ENCODE assay signal across 8 cellular contexts in genomic region chr9:137294684-137295312, GRCh38. TPM values are rescaled to one million over a fixed set of nuclear protein-coding genes. Genes with fewer than 3 reads are reported as not detected.
DNase-seq lines count a peak whose midpoint lies in the region; ATAC-seq and TF ChIP-seq lines count a peak whose summit lies in the region.

No MANE protein-coding gene starts in this region.

- peaks cover 5% of the 10 kb centered on the region for H3K4me1 ChIP-seq in ovary (ENCODE audit: insufficient read depth)

- no peak for TF ChIP-seq EP300 in ovary (IDR thresholded peaks at IDR 0.05)

- no peak for TF ChIP-seq POLR2A in ovary (IDR thresholded peaks at IDR 0.05)

- intact Hi-C loops in ovary (cut with DNase I), result loop anchor here (5.0 to 10.0 kb wide), 4 partner anchors 113 to 230 kb away; partner anchors contain the start of gene ENTPD8 (in 1 of the 4)

- TF ChIP-seq CTCF in epithelial cell of proximal tubule (conservative IDR thresholded peaks at IDR 0.05; ENCODE audit: low read depth, low read length) (peak; percentile 26), ovary (IDR thresholded peaks at IDR 0.05) (no peak)

- 7 to 20% (median 16%) methylated on average over 29 to 39 of the region's 39 CpGs for WGBS in ovary, 3 donors

- H3K36me3 ChIP-seq in ovary, result no peaks in the 10 kb centered on the region

- H3K4me3 ChIP-seq in epithelial cell of proximal tubule (ENCODE audit: low read depth, low read length), result no peak overlapping the region
- H3K4me3 ChIP-seq in ovary, result peak overlapping the region; percentile 9

- H3K27ac ChIP-seq in ovary, result no peak overlapping the region

- H3K9me3 ChIP-seq in ovary, result no peaks in the 10 kb centered on the region

- peaks cover 8% of the 10 kb centered on the region for H3K27me3 ChIP-seq in ovary

- ATAC-seq in HG03457 (IDR thresholded peaks at IDR 0.05; ENCODE audit: unreplicated experiment), result no peak

- DNase-seq in DMS 273 (lab: John Stamatoyannopoulos, UW; ENCODE audit: unreplicated experiment) (peak; percentile 66), DMS 273 treated with DMSO at 0.1 percent for 48 hours (lab: John Stamatoyannopoulos, UW) (no peak), RPMI7951 (ENCODE audit: low read depth) (peak; percentile 47), epithelial cell of proximal tubule (ENCODE audit: low read depth) (no peak), ovary (peak in 3 of 5 donors; percentile 11 to 41 (median 25)), SHP77 (lab: John Stamatoyannopoulos, UW) (no peak), DMS79 treated with DMSO at 0.1 percent for 48 hours (lab: John Stamatoyannopoulos, UW) (no peak)

RNA-seq across cellular contexts. Expression of gene NRARP, which starts 7.3 kb away (rescaled TPM):
- total RNA-seq in RPMI7951 (2014; rRNA removed; shearing (Covaris generic)), result 0.12 TPM in 1 of 2 replicates, not detected in the other
- total RNA-seq in epithelial cell of proximal tubule, result 2.2 and 4.9 TPM in 2 replicates
- total RNA-seq in ovary, result 10 to 100 TPM in 1 of 7 donors, 1 to 10 TPM in 6; 1.3 to 13.8 (median 4.6) TPM
- 1 to 10 TPM; 2.6 to 3.4 TPM for polyA plus RNA-seq in ovary

RNA-seq across cellular contexts. Expression of gene TOR4A, which starts 17.3 kb away (rescaled TPM):
- under 0.01 TPM in 2 replicates for total RNA-seq in RPMI7951 (2014; rRNA removed; shearing (Covaris generic))
- total RNA-seq in epithelial cell of proximal tubule (48.5 and 56.1 TPM in 2 replicates), ovary (10 to 100 TPM in 4 of 7 donors, 1 to 10 TPM in 3; 6.4 to 16.3 (median 11.2) TPM)
- 1 to 10 TPM in 1 of 2 donors, under 1 TPM in 1; 0.85 to 5.3 TPM for polyA plus RNA-seq in ovary

RNA-seq across cellular contexts. Expression of gene NELFB, which starts 39.7 kb away (rescaled TPM):
- total RNA-seq in RPMI7951 (2014; rRNA removed; shearing (Covaris generic)), result 34.2 and 46.8 TPM in 2 replicates
- total RNA-seq in epithelial cell of proximal tubule (47.7 and 71.0 TPM in 2 replicates), ovary (10 to 100 TPM; 20.3 to 56.6 (median 44.5) TPM)
- 10 to 100 TPM; 10.9 to 50.8 TPM for polyA plus RNA-seq in ovary

RNA-seq across cellular contexts. Expression of gene STPG3, which starts 43.7 kb away (rescaled TPM):
- not detected in 2 replicates for total RNA-seq in RPMI7951 (2014; rRNA removed; shearing (Covaris generic))
- total RNA-seq in epithelial cell of proximal tubule (not detected in 2 replicates), ovary (not detected)
- polyA plus RNA-seq in ovary, result not detected

RNA-seq across cellular contexts. Expression of gene TUBB4B, which starts 53.7 kb away (rescaled TPM):
- 295 and 372 TPM in 2 replicates for total RNA-seq in RPMI7951 (2014; rRNA removed; shearing (Covaris generic))
- total RNA-seq in epithelial cell of proximal tubule, result 725 and 1,240 TPM in 2 replicates
- 100 to 1,000 TPM in 6 of 7 donors, 10 to 100 TPM in 1; 88.0 to 234 (median 175) TPM for total RNA-seq in ovary
- 10 to 100 TPM; 62.8 to 88.6 TPM for polyA plus RNA-seq in ovary

Comparison
In these comparisons a context has a peak if more than half of its experiments do, and no peak if none do; other contexts are left out.
1. DNase-seq: peak in DMS 273 (single experiment), RPMI7951 (single experiment) and ovary (3 of 5); none in DMS 273 treated with DMSO at 0.1 percent for 48 hours (single experiment), epithelial cell of proximal tubule (single experiment), SHP77 (0 of 2) and DMS79 treated with DMSO at 0.1 percent for 48 hours (single experiment).